Comparison of ENCODE assay signal across 10 cellular contexts in genomic region chr10:20622522-20623270, GRCh38.
A peak's percentile ranks its signal among the peaks of the same experiment; 100 is the strongest.
DNase-seq lines count a peak whose midpoint lies in the region; ATAC-seq and TF ChIP-seq lines count a peak whose summit lies in the region.
"Had no signal": no experiment of that assay in that cellular context is flagged by ENCODE, and none has a peak within 500 bp of the region (broad histone marks: within the 10 kb centered on the region; RNA-seq: fewer than 3 reads in every experiment).

No MANE protein-coding gene starts in this region.

- H3K27me3 ChIP-seq in RWPE2 (ENCODE audit: insufficient read depth, poor library complexity, severe bottlenecking) = peaks cover 18% of the 10 kb centered on the region
- H3K27me3 ChIP-seq in subcutaneous abdominal adipose tissue (ENCODE audit: control insufficient read depth in 5 of 5, insufficient read depth in 4 of 5, low read length in 5 of 5) = no peaks in the 10 kb centered on the region
- H3K27me3 ChIP-seq: neutrophil had no signal

- no peaks in the 10 kb centered on the region for H3K4me1 ChIP-seq in RWPE2 (ENCODE audit: insufficient read depth, poor library complexity, severe bottlenecking)
- peaks cover 0 to 10% (median 0%) of the 10 kb centered on the region in 5 donors for H3K4me1 ChIP-seq in subcutaneous abdominal adipose tissue (ENCODE audit: control insufficient read depth in 5 of 5, insufficient read depth in 5 of 5, low read length in 5 of 5)

- H3K4me3 ChIP-seq in RWPE2 (ENCODE audit: severe bottlenecking) = no peak overlapping the region
- H3K4me3 ChIP-seq in subcutaneous abdominal adipose tissue (ENCODE audit: low read depth in 1 of 5, low read length in 5 of 5) = no peak overlapping the region

- DNase-seq in NCI-H1105 treated with DMSO at 0.1 percent for 48 hours (lab: John Stamatoyannopoulos, UW) (peak; percentile 0), NCI-H1105 (lab: John Stamatoyannopoulos, UW) (no peak), RWPE2 (ENCODE audit: low spot score) (no peak), foreskin melanocyte (peak; percentile 75)
- DNase-seq: T-cell had no signal

- H3K27ac ChIP-seq in RWPE2 (ENCODE audit: poor library complexity, severe bottlenecking) = no peak overlapping the region
- peak overlapping the region; percentile 67 for H3K27ac ChIP-seq in subcutaneous abdominal adipose tissue (ENCODE audit: low read depth, low read length)
- H3K27ac ChIP-seq: neutrophil had no signal

- no peaks in the 10 kb centered on the region for H3K36me3 ChIP-seq in RWPE2 (ENCODE audit: low read depth)
- H3K36me3 ChIP-seq in subcutaneous abdominal adipose tissue (ENCODE audit: control insufficient read depth in 5 of 5, insufficient read depth in 5 of 5, low read length in 5 of 5) = no peaks in the 10 kb centered on the region
- H3K36me3 ChIP-seq: neutrophil had no signal

- H3K9me3 ChIP-seq in RWPE2 (ENCODE audit: severe bottlenecking) (no peaks in the 10 kb centered on the region), subcutaneous abdominal adipose tissue (ENCODE audit: control insufficient read depth in 5 of 5, low read length in 5 of 5) (no peaks in the 10 kb centered on the region)
- H3K9me3 ChIP-seq: neutrophil had no signal

- no peak for TF ChIP-seq CTCF in RWPE2 (IDR thresholded peaks at IDR 0.05; ENCODE audit: poor library complexity, severe bottlenecking)

- H3K9ac ChIP-seq in subcutaneous abdominal adipose tissue (ENCODE audit: low read length in 5 of 5) = no peak overlapping the region

- ATAC-seq in RWPE2 (ENCODE audit: low read depth) = peak; percentile 61
- no peak for ATAC-seq in HG03108 (IDR thresholded peaks at IDR 0.05; ENCODE audit: unreplicated experiment)
- ATAC-seq in GM18520 (IDR thresholded peaks at IDR 0.05; ENCODE audit: unreplicated experiment) = no peak
- ATAC-seq in HG03135 (IDR thresholded peaks at IDR 0.05; ENCODE audit: unreplicated experiment) = no peak
- ATAC-seq: T-cell had no signal

Comparison
In these comparisons a context has a peak if more than half of its experiments do, and no peak if none do; other contexts are left out.
1. DNase-seq: peak in NCI-H1105 treated with DMSO at 0.1 percent for 48 hours (single experiment) and foreskin melanocyte (single experiment); none in NCI-H1105 (single experiment) and RWPE2 (single experiment).